In the genomic region with DNA sequence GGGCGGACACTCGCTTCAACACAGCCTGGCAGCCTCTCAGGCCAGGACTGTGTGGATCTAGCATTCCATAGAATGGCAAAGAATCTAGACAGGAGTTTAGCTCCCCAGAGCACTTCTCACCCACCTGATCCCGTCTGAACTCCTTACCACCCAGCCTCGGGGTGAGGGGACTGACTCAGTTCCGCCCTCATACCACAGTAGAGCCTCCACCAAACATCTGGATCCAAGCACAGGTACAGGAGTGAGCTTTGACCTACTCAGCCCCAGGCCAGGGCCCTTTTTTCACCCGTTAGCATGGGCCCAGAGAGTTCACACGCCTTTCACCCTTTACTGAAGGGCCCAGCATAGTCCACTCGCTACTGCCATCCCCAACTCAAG, we compare ENCODE assay signal across 8 cellular contexts. TPM values are rescaled to one million over a fixed set of nuclear protein-coding genes. Genes with fewer than 3 reads are reported as not detected.
DNase-seq lines count a peak whose midpoint lies in the region; ATAC-seq and TF ChIP-seq lines count a peak whose summit lies in the region.

No MANE protein-coding gene starts in this region.

- peak in 1 of 4 donors; percentile 1 for ATAC-seq in psoas muscle
- ATAC-seq in HG03442 (IDR thresholded peaks at IDR 0.05; ENCODE audit: unreplicated experiment), result no peak
- ATAC-seq in GM18861 (IDR thresholded peaks at IDR 0.05; ENCODE audit: unreplicated experiment), result no peak

- no peaks in the 10 kb centered on the region for H3K27me3 ChIP-seq in SJCRH30
- H3K27me3 ChIP-seq in psoas muscle (ENCODE audit: insufficient read depth in 3 of 3, low read length in 2 of 3), result no peaks in the 10 kb centered on the region

- H3K4me1 ChIP-seq in SJCRH30, result peaks cover 7% of the 10 kb centered on the region; the same call in 1 of the 2 replicates
- H3K4me1 ChIP-seq in psoas muscle, result peaks cover 56% of the 10 kb centered on the region

- H3K36me3 ChIP-seq in SJCRH30 (peaks cover 4% of the 10 kb centered on the region; the same call in 1 of the 2 replicates), psoas muscle (ENCODE audit: insufficient read depth in 1 of 2, low read depth in 1 of 2) (peaks cover 0 to 14% of the 10 kb centered on the region in 2 donors)

- TF ChIP-seq CTCF in GM12875 (IDR thresholded peaks at IDR 0.05; ENCODE audit: borderline replicate concordance, insufficient read depth, low read depth, low read length) (no peak), fibroblast of mammary gland (conservative IDR thresholded peaks at IDR 0.05; ENCODE audit: control insufficient read depth, insufficient read depth, low read depth, low read length) (no peak), psoas muscle (IDR thresholded peaks at IDR 0.05) (no peak)

- H3K27ac ChIP-seq in SJCRH30 (peak overlapping the region; percentile 46; the same call in 1 of the 2 replicates), psoas muscle (peak overlapping the region; percentile 85)

- H3K9me3 ChIP-seq in SJCRH30 (replicated peaks) (no peaks in the 10 kb centered on the region), psoas muscle (no peaks in the 10 kb centered on the region)

- H3K4me3 ChIP-seq in GM12875 (ENCODE audit: low read depth, low read length) (peak overlapping the region; percentile 84), SJCRH30 (peak overlapping the region; percentile 94), fibroblast of mammary gland (ENCODE audit: control insufficient read depth, low read depth, low read length) (peak overlapping the region; percentile 98), psoas muscle (peak overlapping the region; percentile 98)

- intact Hi-C loops in psoas muscle (cut with DNase I), result loop anchor here (5.0 to 10.0 kb wide), 3 partner anchors 273 to 348 kb away; a partner anchor contains a TSS

- WGBS in psoas muscle, 3 donors, result 12 to 15% (median 12%) methylated on average over 7 to 8 of the region's 8 CpGs

- DNase-seq in SJCRH30, result no peak
- no peak for DNase-seq in fibroblast of mammary gland (ENCODE audit: low read depth)
- DNase-seq in psoas muscle, result no peak
- DNase-seq in COLO829 (ENCODE audit: low spot score), result no peak
- DNase-seq in GOT3 (lab: John Stamatoyannopoulos, UW), result no peak

RNA-seq across cellular contexts. Expression of a gene that starts 0.7 kb away (rescaled TPM):
- total RNA-seq in SJCRH30 (2014; rRNA removed; shearing (Covaris generic)), result 49.8 and 52.2 TPM in 2 replicates
- total RNA-seq in psoas muscle, result 100 to 1,000 TPM; 137 to 159 (median 144) TPM
- 100 to 1,000 TPM in 1 of 3 donors, 10 to 100 TPM in 2; 81.0 to 129 (median 89.8) TPM for polyA plus RNA-seq in psoas muscle
